2 cellular contexts compared by ENCODE assay signal in the genomic region with DNA sequence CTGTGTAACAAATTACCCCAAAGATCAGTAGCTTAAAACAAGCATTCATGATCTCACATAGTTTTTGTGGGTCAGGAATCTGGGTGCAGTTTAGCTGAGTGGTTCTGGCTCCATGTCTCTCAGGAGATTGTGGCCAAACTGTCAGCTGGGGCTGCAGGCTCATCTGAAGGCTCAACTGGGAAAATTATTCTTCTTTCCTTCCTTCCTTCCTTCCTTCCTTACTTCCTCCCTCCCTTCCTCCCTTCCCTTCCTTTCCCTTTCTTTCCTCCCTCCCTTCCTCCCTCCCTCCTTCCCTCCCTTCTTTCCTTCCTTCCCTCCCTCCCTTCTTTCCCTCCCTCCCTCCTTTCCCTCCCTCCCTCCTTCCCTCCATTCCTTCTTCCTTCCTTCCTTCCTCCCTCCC.
A peak's percentile ranks its signal among the peaks of the same experiment; 100 is the strongest.
TF ChIP-seq lines count a peak whose summit lies in the region.

No MANE protein-coding gene starts in this region.

TF ChIP-seq in GM12891, 5 proteins besides CTCF, POLR2A, EP300 and RAD21:
- TF ChIP-seq POU2F2 (IDR thresholded peaks at IDR 0.05; ENCODE audit: low read depth, low read length) (no peak), PAX5 (IDR thresholded peaks at IDR 0.05; ENCODE audit: insufficient read depth, low read length, severe bottlenecking) (no peak), POLR2AphosphoS5 (IDR thresholded peaks at IDR 0.05; ENCODE audit: low read depth, low read length) (no peak), TAF1 (IDR thresholded peaks at IDR 0.05; ENCODE audit: low read depth, low read length) (no peak), SPI1 (IDR thresholded peaks at IDR 0.05; ENCODE audit: low read depth, low read length) (no peak)

TF ChIP-seq in K562, 482 proteins besides CTCF, POLR2A, EP300 and RAD21:
- TF ChIP-seq KLF16 (IDR thresholded peaks at IDR 0.05): no peak
- TF ChIP-seq, protein P1, sequence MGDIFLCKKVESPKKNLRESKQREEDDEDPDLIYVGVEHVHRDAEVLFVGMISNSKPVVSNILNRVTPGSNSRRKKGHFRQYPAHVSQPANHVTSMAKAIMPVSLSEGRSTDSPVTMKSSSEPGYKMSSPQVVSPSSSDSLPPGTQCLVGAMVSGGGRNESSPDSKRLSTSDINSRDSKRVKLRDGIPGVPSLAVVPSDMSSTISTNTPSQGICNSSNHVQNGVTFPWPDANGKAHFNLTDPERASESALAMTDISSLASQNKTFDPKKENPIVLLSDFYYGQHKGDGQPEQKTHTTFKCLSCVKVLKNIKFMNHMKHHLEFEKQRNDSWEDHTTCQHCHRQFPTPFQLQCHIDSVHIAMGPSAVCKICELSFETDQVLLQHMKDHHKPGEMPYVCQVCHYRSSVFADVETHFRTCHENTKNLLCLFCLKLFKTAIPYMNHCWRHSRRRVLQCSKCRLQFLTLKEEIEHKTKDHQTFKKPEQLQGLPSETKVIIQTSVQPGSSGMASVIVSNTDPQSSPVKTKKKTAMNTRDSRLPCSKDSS (IDR thresholded peaks at IDR 0.05; ENCODE audit: low read depth, partially characterized antibody): peak; percentile 62
- TF ChIP-seq, protein P2, sequence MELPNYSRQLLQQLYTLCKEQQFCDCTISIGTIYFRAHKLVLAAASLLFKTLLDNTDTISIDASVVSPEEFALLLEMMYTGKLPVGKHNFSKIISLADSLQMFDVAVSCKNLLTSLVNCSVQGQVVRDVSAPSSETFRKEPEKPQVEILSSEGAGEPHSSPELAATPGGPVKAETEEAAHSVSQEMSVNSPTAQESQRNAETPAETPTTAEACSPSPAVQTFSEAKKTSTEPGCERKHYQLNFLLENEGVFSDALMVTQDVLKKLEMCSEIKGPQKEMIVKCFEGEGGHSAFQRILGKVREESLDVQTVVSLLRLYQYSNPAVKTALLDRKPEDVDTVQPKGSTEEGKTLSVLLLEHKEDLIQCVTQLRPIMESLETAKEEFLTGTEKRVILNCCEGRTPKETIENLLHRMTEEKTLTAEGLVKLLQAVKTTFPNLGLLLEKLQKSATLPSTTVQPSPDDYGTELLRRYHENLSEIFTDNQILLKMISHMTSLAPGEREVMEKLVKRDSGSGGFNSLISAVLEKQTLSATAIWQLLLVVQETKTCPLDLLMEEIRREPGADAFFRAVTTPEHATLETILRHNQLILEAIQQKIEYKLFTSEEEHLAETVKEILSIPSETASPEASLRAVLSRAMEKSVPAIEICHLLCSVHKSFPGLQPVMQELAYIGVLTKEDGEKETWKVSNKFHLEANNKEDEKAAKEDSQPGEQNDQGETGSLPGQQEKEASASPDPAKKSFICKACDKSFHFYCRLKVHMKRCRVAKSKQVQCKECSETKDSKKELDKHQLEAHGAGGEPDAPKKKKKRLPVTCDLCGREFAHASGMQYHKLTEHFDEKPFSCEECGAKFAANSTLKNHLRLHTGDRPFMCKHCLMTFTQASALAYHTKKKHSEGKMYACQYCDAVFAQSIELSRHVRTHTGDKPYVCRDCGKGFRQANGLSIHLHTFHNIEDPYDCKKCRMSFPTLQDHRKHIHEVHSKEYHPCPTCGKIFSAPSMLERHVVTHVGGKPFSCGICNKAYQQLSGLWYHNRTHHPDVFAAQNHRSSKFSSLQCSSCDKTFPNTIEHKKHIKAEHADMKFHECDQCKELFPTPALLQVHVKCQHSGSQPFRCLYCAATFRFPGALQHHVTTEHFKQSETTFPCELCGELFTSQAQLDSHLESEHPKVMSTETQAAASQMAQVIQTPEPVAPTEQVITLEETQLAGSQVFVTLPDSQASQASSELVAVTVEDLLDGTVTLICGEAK (IDR thresholded peaks at IDR 0.05): no peak
- TF ChIP-seq, protein P2 (CRISPR knock-in tag; IDR thresholded peaks at IDR 0.05): no peak
- peak in 1 of 2 experiments; percentile 76; a peak in 1 of 3 replicates for TF ChIP-seq CBX3 (IDR thresholded peaks at IDR 0.05; ENCODE audit: borderline replicate concordance in 1 of 2, low read length in 2 of 2)
- TF ChIP-seq, protein P3, sequence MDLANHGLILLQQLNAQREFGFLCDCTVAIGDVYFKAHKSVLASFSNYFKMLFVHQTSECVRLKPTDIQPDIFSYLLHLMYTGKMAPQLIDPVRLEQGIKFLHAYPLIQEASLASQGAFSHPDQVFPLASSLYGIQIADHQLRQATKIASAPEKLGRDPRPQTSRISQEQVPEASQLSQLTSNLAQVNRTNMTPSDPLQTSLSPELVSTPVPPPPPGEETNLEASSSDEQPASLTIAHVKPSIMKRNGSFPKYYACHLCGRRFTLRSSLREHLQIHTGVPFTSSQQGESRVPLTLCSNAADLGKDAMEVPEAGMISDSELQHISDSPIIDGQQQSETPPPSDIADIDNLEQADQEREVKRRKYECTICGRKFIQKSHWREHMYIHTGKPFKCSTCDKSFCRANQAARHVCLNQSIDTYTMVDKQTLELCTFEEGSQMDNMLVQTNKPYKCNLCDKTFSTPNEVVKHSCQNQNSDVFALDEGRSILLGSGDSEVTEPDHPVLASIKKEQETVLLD (IDR thresholded peaks at IDR 0.05): no peak
